ENCODE assay signal across 14 cellular contexts in the genomic region with DNA sequence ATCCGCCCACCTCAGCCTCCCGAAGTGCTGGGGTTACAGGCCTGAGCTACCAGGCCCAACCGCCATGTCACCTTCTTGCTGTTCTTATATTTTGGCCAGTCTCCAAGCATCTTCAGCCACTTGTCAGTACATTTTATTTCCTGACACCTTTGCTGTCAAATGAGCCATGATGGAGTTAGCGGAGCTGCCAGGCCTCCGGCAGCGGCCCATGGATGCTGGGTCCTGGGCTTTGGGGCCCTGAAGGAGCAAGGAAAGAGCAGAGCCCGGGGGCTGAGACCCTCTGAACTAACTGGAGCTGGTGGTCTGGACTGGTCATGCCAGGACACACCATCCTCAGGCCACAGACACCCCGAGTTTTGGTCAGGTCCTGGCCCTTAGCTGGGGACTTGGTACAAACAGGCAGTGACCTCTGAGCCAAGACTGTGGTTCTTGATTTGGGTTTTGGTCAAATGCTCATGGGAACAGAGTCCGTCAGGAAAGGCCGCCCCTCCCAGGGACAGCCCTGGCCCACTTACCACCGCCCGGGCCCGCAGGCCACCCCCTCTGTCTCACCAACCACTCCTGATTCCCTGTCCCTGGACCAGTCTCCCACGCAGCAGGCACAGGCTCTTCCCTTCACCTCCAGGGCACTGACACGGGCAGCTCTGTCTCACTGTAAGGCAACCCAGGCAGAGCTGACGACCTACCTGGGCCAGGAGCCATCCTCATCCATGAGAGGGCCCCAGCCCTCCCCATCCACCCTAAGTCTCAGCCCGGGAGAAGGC. TPM values are rescaled to one million over a fixed set of nuclear protein-coding genes. Genes with fewer than 3 reads are reported as not detected.
DNase-seq lines count a peak whose midpoint lies in the region; ATAC-seq, FAIRE-seq and TF ChIP-seq lines count a peak whose summit lies in the region.
"Had no signal": no experiment of that assay in that cellular context is flagged by ENCODE, and none has a peak within 500 bp of the region (broad histone marks: within the 10 kb centered on the region; RNA-seq: fewer than 3 reads in every experiment).

No MANE protein-coding gene starts in this region.

- TF ChIP-seq POLR2A in GM12878 (IDR thresholded peaks at IDR 0.05; ENCODE audit: low read depth, low read length), result 0 out of 2 replicates have a peak, but pooled peaks have one; percentile 7

- SMC1A ChIA-PET in GM12878 (lab: Charles Lee; ENCODE audit: uncharacterized antibody, unreplicated experiment), result no interaction called here

- DNase-seq in cardiac septum (ENCODE audit: low spot score), result peak; percentile 63
- DNase-seq in Right ventricle myocardium superior, result no peak
- DNase-seq in GM12878 (ENCODE audit: low read depth, low spot score), result no peak
- DNase-seq in nephron progenitor cell, result no peak
- no peak for DNase-seq in T-helper 1 cell
- DNase-seq: NCI-H1105 treated with DMSO at 0.1 percent for 48 hours, NCI-H187 had no signal

- TF ChIP-seq CTCF in GM12878 (IDR thresholded peaks at IDR 0.05 in 2 of 3, conservative IDR thresholded peaks at IDR 0.05 in 1 of 3; ENCODE audit: control insufficient read depth in 2 of 3, extremely low read depth in 1 of 3, insufficient read depth in 1 of 3, low read depth in 3 of 3, low read length in 3 of 3), result no peak
- no peak for TF ChIP-seq CTCF in nephron progenitor cell (IDR thresholded peaks at IDR 0.05)

- no peaks in the 10 kb centered on the region for H3K9me3 ChIP-seq in GM12878 (replicated peaks; ENCODE audit: control insufficient read depth, insufficient read depth, low read length)
- H3K9me3 ChIP-seq: SJSA1 had no signal

- H3K9ac ChIP-seq in GM12878 (ENCODE audit: control insufficient read depth, insufficient read depth, low read length), result no peak overlapping the region

- no peak for TF ChIP-seq EP300 in GM12878 (IDR thresholded peaks at IDR 0.05; ENCODE audit: borderline replicate concordance in 1 of 2, control insufficient read depth in 1 of 2, low read depth in 2 of 2, low read length in 2 of 2)

- H3K27ac ChIP-seq in GM12878 (ENCODE audit: control insufficient read depth, insufficient read depth), result no peak overlapping the region
- H3K27ac ChIP-seq: RWPE1, SJSA1 had no signal

- intact Hi-C loops in cardiac septum (cut with DNase I), result no loop called here
- intact Hi-C loops in Right ventricle myocardium superior (cut with DNase I), result no loop called here
- intact Hi-C loops in GM12878 (cut with micrococcal nuclease; ENCODE audit: unreplicated experiment), result no loop called here

- no peak overlapping the region for H3K4me2 ChIP-seq in GM12878 (ENCODE audit: control insufficient read depth, insufficient read depth)

- BruUV-seq in GM12878 (replicated peaks; lab: Mats Ljungman, UMichigan), result no TSS peak

- POLR2A ChIA-PET in GM12878 (lab: Charles Lee), result no interaction called here

- in situ Hi-C loops in GM12878 (cut with MboI), result no loop called here

- FAIRE-seq in GM12878 (lab: Jason Lieb, UNC), result no peak

- ATAC-seq in Right ventricle myocardium superior (ENCODE audit: poor library complexity) (no peak), GM12878 (no peak), GM19023 (IDR thresholded peaks at IDR 0.05; ENCODE audit: unreplicated experiment) (no peak), HG03045 (IDR thresholded peaks at IDR 0.05; ENCODE audit: unreplicated experiment) (no peak)
- no peak for ATAC-seq in stimulated activated memory B cell treated with anti-CD40 and anti-IgM and Interleukin-4, amounts not matched to agents 10 μg/mL and 1 μg/mL and 100 μg/mL, for 72 hours

- H3K27me3 ChIP-seq in GM12878 (replicated peaks in 1 of 2; ENCODE audit: control insufficient read depth in 2 of 2, insufficient read depth in 2 of 2, low read length in 1 of 2), result no peaks in the 10 kb centered on the region
- H3K27me3 ChIP-seq: SJSA1 had no signal

- H3K4me3 ChIP-seq in GM12878, result no peak overlapping the region
- H3K4me3 ChIP-seq: SJSA1 had no signal

- no peaks in the 10 kb centered on the region for H3K4me1 ChIP-seq in GM12878 (ENCODE audit: control insufficient read depth, insufficient read depth, low read length)
- H3K4me1 ChIP-seq: SJSA1 had no signal

- no peak overlapping the region for H3K4me3 Mint-ChIP-seq in nephron progenitor cell
- no peak overlapping the region for H3K4me3 Mint-ChIP-seq in stimulated activated memory B cell treated with anti-CD40 and anti-IgM and Interleukin-4, amounts not matched to agents 10 μg/mL and 1 μg/mL and 100 μg/mL, for 72 hours

- H3K9me3 Mint-ChIP-seq in nephron progenitor cell, result no peaks in the 10 kb centered on the region
- H3K9me3 Mint-ChIP-seq in stimulated activated memory B cell treated with anti-CD40 and anti-IgM and Interleukin-4, amounts not matched to agents 10 μg/mL and 1 μg/mL and 100 μg/mL, for 72 hours, result no peaks in the 10 kb centered on the region

- H3K27me3 Mint-ChIP-seq in nephron progenitor cell (ENCODE audit: low read depth, poor library complexity), result peaks cover 5% of the 10 kb centered on the region
- H3K27me3 Mint-ChIP-seq in stimulated activated memory B cell treated with anti-CD40 and anti-IgM and Interleukin-4, amounts not matched to agents 10 μg/mL and 1 μg/mL and 100 μg/mL, for 72 hours, result no peaks in the 10 kb centered on the region

- H3K79me2 ChIP-seq in GM12878 (ENCODE audit: control insufficient read depth, insufficient read depth, low read length), result no peaks in the 10 kb centered on the region

- RAD21 ChIA-PET in GM12878 (lab: Charles Lee; ENCODE audit: unreplicated experiment), result no interaction called here

- H2AFZ ChIP-seq in GM12878 (ENCODE audit: control insufficient read depth, low read depth, low read length), result no peak overlapping the region

- H4K20me1 ChIP-seq in GM12878 (ENCODE audit: control insufficient read depth, insufficient read depth), result no peaks in the 10 kb centered on the region

- H3K36me3 Mint-ChIP-seq in nephron progenitor cell (ENCODE audit: low read depth), result no peaks in the 10 kb centered on the region
- H3K36me3 Mint-ChIP-seq in stimulated activated memory B cell treated with anti-CD40 and anti-IgM and Interleukin-4, amounts not matched to agents 10 μg/mL and 1 μg/mL and 100 μg/mL, for 72 hours, result peaks cover 48% of the 10 kb centered on the region

- peaks cover 4 to 9% of the 10 kb centered on the region in 2 experiments; a peak in 3 of 4 replicates for H3K36me3 ChIP-seq in GM12878 (ENCODE audit: control insufficient read depth in 2 of 2, insufficient read depth in 2 of 2, low read length in 1 of 2)
- H3K36me3 ChIP-seq: SJSA1 had no signal

- H3K4me1 Mint-ChIP-seq in nephron progenitor cell, result no peaks in the 10 kb centered on the region
- H3K4me1 Mint-ChIP-seq in stimulated activated memory B cell treated with anti-CD40 and anti-IgM and Interleukin-4, amounts not matched to agents 10 μg/mL and 1 μg/mL and 100 μg/mL, for 72 hours, result peaks cover 51% of the 10 kb centered on the region

- 91% methylated on average over 16 of the region's 17 CpGs for WGBS in GM12878 (ENCODE audit: insufficient coverage, insufficient replicate concordance, low lambda C conversion rate, missing lambda C conversion rate)

- H3K27ac Mint-ChIP-seq in nephron progenitor cell, result peak overlapping the region; percentile 54
- H3K27ac Mint-ChIP-seq in stimulated activated memory B cell treated with anti-CD40 and anti-IgM and Interleukin-4, amounts not matched to agents 10 μg/mL and 1 μg/mL and 100 μg/mL, for 72 hours, result peak overlapping the region; percentile 80

- CTCF ChIA-PET in GM12878 (lab: Yijun Ruan, JAX), result no interaction called here

- no peak for TF ChIP-seq RAD21 in GM12878 (IDR thresholded peaks at IDR 0.05; ENCODE audit: insufficient read depth, low read depth, low read length)

TF ChIP-seq in GM12878, 131 proteins besides CTCF, POLR2A, EP300 and RAD21 (continues in another document):
- TF ChIP-seq RFX5 (IDR thresholded peaks at IDR 0.05; ENCODE audit: low read depth, low read length) (no peak), KLF5 (IDR thresholded peaks at IDR 0.05; ENCODE audit: partially characterized antibody) (no peak), ZNF384 (IDR thresholded peaks at IDR 0.05; ENCODE audit: borderline replicate concordance, low read depth, low read length) (no peak), TAF1 (IDR thresholded peaks at IDR 0.05; ENCODE audit: borderline replicate concordance, low read depth, low read length) (no peak), ZZZ3 (IDR thresholded peaks at IDR 0.05; ENCODE audit: control insufficient read depth, insufficient read length, low read depth) (no peak), KAT2A (conservative IDR thresholded peaks at IDR 0.05; ENCODE audit: control insufficient read depth, low read depth, low read length) (no peak), CHD4 (IDR thresholded peaks at IDR 0.05) (no peak), TARDBP (IDR thresholded peaks at IDR 0.05; ENCODE audit: borderline replicate concordance) (no peak), SMAD1 (IDR thresholded peaks at IDR 0.05; ENCODE audit: low read depth, partially characterized antibody) (no peak), FOS (IDR thresholded peaks at IDR 0.05; ENCODE audit: borderline replicate concordance, extremely low read depth, insufficient read length) (no peak), NR2C2 (IDR thresholded peaks at IDR 0.05; ENCODE audit: borderline replicate concordance, control insufficient read depth, insufficient read length, low read depth) (no peak)

RNA-seq across cellular contexts. Expression of a gene that starts 42.0 kb away (rescaled TPM):
- total RNA-seq in cardiac septum, result not detected
- total RNA-seq in Right ventricle myocardium superior, result not detected
- 353 and 380 TPM in 2 replicates for total RNA-seq in GM12878 (2013; cell fraction: nucleolus; rRNA removed)
- total RNA-seq in GM12878 (2014; rRNA removed), result 101 and 116 TPM in 2 replicates
- 50.4 and 53.0 TPM in 2 replicates for total RNA-seq in GM12878 (2014; rRNA removed; fragmentation: Illumina TruSeq; extraction: Trizol)
- 160 and 161 TPM in 2 replicates for total RNA-seq in GM12878 (2021)
- polyA plus RNA-seq in GM12878 (2011; ENCODE audit: low read depth), result 102 TPM
- polyA plus RNA-seq in GM12878 (2011; rRNA removed), result 45.9 and 91.3 TPM in 2 replicates
- 124 and 142 TPM in 2 replicates for polyA plus RNA-seq in GM12878 (2011; cell fraction: cytosol; rRNA removed)
- 234 and 258 TPM in 2 replicates for polyA plus RNA-seq in GM12878 (2011; cell fraction: nucleus; rRNA removed)
- polyA plus RNA-seq in GM12878 (2012), result 237 and 313 TPM in 2 replicates
- polyA plus RNA-seq in GM12878 (2014; fragmentation: Illumina TruSeq; extraction: Trizol), result 53.0 and 141 TPM in 2 replicates
- 10 to 100 TPM; 15.5 to 23.1 TPM for polyA plus RNA-seq in GM12878 (2014; fragmentation: Nextera tagmentation; extraction: Ambion mirVana)
- 231 and 255 TPM in 2 replicates for polyA plus RNA-seq in GM12878 (2014; rRNA removed)
- 100 to 1,000 TPM; 121 to 139 TPM for polyA plus RNA-seq in GM12878 (2016; fragmentation: Nextera tagmentation; extraction: Ambion mirVana)
- 123 and 202 TPM in 2 replicates for polyA minus RNA-seq in GM12878 (2011; rRNA and poly(A)+ RNA removed)
- 45.4 TPM in 2 replicates for polyA minus RNA-seq in GM12878 (2011; cell fraction: cytosol; rRNA and poly(A)+ RNA removed)
- 141 and 184 TPM in 2 replicates for polyA minus RNA-seq in GM12878 (2011; cell fraction: nucleus; rRNA and poly(A)+ RNA removed)
- total RNA-seq: H4, SJSA1 had no signal
- polyA plus RNA-seq: BJ had no signal

Comparison
In these comparisons a context has a peak if more than half of its experiments do, and no peak if none do; other contexts are left out.
1. RNA of a gene that starts 42.0 kb away (total RNA-seq): 50.4 to 380 TPM in GM12878; not detected in cardiac septum (single experiment) and not detected in Right ventricle myocardium superior (single experiment); every median in the first group is over 10 times any median in the second.